ENCODE assay signal across 11 cellular contexts in the genomic region with DNA sequence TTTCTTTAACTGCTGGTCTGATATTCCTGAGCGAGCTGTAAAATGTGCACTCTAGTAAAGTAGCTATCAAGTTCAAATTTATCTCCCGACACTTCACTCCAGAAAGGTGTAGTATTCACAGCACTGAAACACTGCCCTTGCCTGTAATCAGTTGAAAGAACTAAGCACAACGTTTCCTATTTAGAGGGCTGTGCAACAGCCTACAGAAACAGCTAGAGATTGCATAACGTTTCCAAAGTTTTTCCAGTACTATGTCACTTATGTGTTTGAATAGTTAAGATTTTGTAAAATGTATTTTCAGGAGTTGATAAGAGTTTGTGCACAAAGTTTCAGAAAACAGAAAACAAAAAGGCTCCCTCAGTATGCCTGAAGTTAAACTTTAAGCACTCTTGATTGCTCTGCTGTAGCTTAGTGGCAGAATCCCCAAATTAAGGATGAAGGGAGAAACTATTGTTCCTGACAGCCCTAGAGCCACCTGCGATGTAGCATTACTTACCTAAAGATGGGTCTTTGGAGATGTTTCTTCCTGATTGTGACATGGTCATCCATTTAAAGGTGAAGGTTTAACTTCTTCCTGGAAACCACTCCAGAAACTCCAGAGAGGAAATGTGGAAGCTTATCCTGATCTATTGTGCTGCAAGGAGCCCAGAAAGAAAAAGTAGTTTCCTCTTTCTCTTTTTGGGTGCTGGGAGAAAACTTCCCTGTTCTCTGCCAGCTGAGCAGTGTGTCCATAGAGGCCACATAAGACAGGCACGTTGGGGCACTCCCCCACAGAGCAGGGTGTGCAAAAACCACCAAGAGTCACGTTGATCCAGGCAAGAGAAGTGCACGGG. TPM values are rescaled to one million over a fixed set of nuclear protein-coding genes. Genes with fewer than 3 reads are reported as not detected.
A peak's percentile ranks its signal among the peaks of the same experiment; 100 is the strongest.
DNase-seq lines count a peak whose midpoint lies in the region; ATAC-seq and TF ChIP-seq lines count a peak whose summit lies in the region.
"Had no signal": no experiment of that assay in that cellular context is flagged by ENCODE, and none has a peak within 500 bp of the region (broad histone marks: within the 10 kb centered on the region; RNA-seq: fewer than 3 reads in every experiment).

No MANE protein-coding gene starts in this region.

- H3K27me3 ChIP-seq in BJ (ENCODE audit: control insufficient read depth, insufficient read depth, low read length) (no peaks in the 10 kb centered on the region), right cardiac atrium (ENCODE audit: control insufficient read depth, insufficient read depth) (no peaks in the 10 kb centered on the region), Karpas-422 (ENCODE audit: low read length) (no peaks in the 10 kb centered on the region)

- no peak for TF ChIP-seq CTCF in BJ (IDR thresholded peaks at IDR 0.05; ENCODE audit: insufficient read depth, low read depth, low read length)

- no peaks in the 10 kb centered on the region for H3K9me2 ChIP-seq in Karpas-422 (replicated peaks; ENCODE audit: insufficient read depth, low read length)

- no peaks in the 10 kb centered on the region for H3K4me1 ChIP-seq in right cardiac atrium (ENCODE audit: control insufficient read depth, insufficient read depth, low read length)
- no peaks in the 10 kb centered on the region for H3K4me1 ChIP-seq in Karpas-422 (ENCODE audit: low read length)

- POLR2A ChIA-PET in BJ (lab: Charles Lee): no interaction called here

- H3K4me2 ChIP-seq in Karpas-422 (ENCODE audit: low read depth, low read length, poor library complexity, severe bottlenecking): no peak overlapping the region

- peak; percentile 57 to 72 for ATAC-seq in right cardiac atrium
- no peak for ATAC-seq in GM21737 (IDR thresholded peaks at IDR 0.05; ENCODE audit: unreplicated experiment)
- ATAC-seq in HG03108 (IDR thresholded peaks at IDR 0.05; ENCODE audit: unreplicated experiment): no peak
- ATAC-seq: T-helper 17 cell had no signal

- H3K9ac ChIP-seq in Karpas-422 (ENCODE audit: low read length): no peak overlapping the region

- H3K9me3 ChIP-seq in right cardiac atrium (ENCODE audit: control insufficient read depth, low read length) (no peaks in the 10 kb centered on the region), Karpas-422 (ENCODE audit: low read length) (no peaks in the 10 kb centered on the region)

- no peak overlapping the region for H2AFZ ChIP-seq in Karpas-422 (ENCODE audit: low read length)

- H3K4me3 ChIP-seq in BJ (ENCODE audit: low read depth, low read length): peak overlapping the region; percentile 14; the same call in 1 of the 2 replicates
- H3K4me3 ChIP-seq in right cardiac atrium (ENCODE audit: low read length): peak overlapping the region; percentile 92
- H3K4me3 ChIP-seq in Karpas-422 (ENCODE audit: low read length): no peak overlapping the region

- CTCF ChIA-PET in BJ (lab: Yijun Ruan, JAX): interaction anchor here (0.8 to 2.7 kb wide), 3 partner anchors 8 to 222 kb away, joined by 3 to 9 read pairs (median 3); no protein-coding TSS in a partner anchor

- H3K27ac ChIP-seq in right cardiac atrium (ENCODE audit: low read length) (peak overlapping the region; percentile 19), Karpas-422 (ENCODE audit: low read length) (no peak overlapping the region)

- H3K36me3 ChIP-seq in BJ (ENCODE audit: control insufficient read depth, insufficient read depth, low read length) (no peaks in the 10 kb centered on the region), Karpas-422 (ENCODE audit: insufficient read depth, low read length) (no peaks in the 10 kb centered on the region)

- 19% methylated on average over 8 of the region's 8 CpGs for WGBS in right cardiac atrium

- H4K20me1 ChIP-seq in Karpas-422 (ENCODE audit: insufficient read depth, low read depth, low read length): no peaks in the 10 kb centered on the region

- no peaks in the 10 kb centered on the region for H3K79me2 ChIP-seq in Karpas-422 (ENCODE audit: low read length)

- intact Hi-C loops in right cardiac atrium (cut with DNase I): no loop called here

- no peak for DNase-seq in BJ (ENCODE audit: low read depth)
- peak; percentile 82 for DNase-seq in amniotic epithelial cell (ENCODE audit: low read depth)
- peak in 2 of 3 donors; percentile 39 to 44 for DNase-seq in right cardiac atrium
- peak; percentile 50 for DNase-seq in renal cortical epithelial cell (ENCODE audit: low read depth)
- DNase-seq in Karpas-422: no peak
- DNase-seq in epidermal melanocyte (ENCODE audit: insufficient read length, low spot score): no peak
- DNase-seq: cortex of kidney, NCI-H524, T-helper 17 cell had no signal

RNA-seq across cellular contexts. Expression of a gene that starts 0.5 kb away (rescaled TPM):
- 1.0 and 1.8 TPM in 2 replicates for polyA plus RNA-seq in BJ (2011; rRNA removed)
- 0.41 and 0.76 TPM in 2 replicates for polyA minus RNA-seq in BJ (2011; rRNA and poly(A)+ RNA removed)
- total RNA-seq in right cardiac atrium: 10 to 100 TPM; 13.9 to 16.0 (median 15.1) TPM
- 6.1 TPM for polyA plus RNA-seq in right cardiac atrium
- total RNA-seq in renal cortical epithelial cell: 3.8 and 203 TPM in 2 replicates
- total RNA-seq in Karpas-422 (2014; rRNA removed; shearing (Covaris generic); ENCODE audit: low replicate concordance): 0.15 TPM in 1 of 2 replicates, not detected in the other
- total RNA-seq: T-helper 17 cell had no signal

Comparison
In these comparisons a context has a peak if more than half of its experiments do, and no peak if none do; other contexts are left out.
1. DNase-seq: peak in amniotic epithelial cell (single experiment), right cardiac atrium (2 of 3) and renal cortical epithelial cell (single experiment); none in BJ (single experiment), Karpas-422 (single experiment) and epidermal melanocyte (single experiment).
2. ATAC-seq: peak in right cardiac atrium (2 of 2); none in GM21737 (single experiment) and HG03108 (single experiment).